Comparison of ENCODE assay signal across 8 cellular contexts in the genomic region with DNA sequence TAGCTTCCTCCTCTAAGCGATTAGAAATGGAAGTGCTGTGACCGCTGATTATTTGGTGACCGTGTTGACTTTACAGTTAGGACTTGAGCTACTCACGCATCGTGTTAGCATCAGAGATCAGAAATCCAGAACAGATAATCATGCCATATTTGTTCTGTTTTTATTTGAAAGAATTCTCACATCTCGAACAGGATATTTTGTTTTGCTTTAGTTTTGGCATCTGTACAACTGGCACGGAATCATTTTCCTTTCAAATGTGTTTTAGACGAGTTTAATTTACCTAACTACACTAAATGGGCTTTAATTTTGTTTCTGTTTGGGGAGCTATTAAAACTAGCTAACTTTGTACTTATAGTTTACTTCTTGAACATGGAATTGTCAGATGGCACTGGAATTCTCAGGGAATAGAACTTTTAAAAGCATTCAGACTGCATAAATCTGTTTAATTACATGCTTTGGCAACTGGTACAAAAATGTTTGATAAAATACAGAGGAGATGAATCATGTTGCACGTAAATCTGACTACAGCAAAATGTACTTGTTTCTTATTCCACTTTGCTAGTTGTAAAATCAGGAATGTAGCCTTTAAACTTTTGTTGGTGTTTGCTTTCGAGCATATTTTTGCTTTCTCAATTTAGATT. TPM values are rescaled to one million over a fixed set of nuclear protein-coding genes. Genes with fewer than 3 reads are reported as not detected.
A peak's percentile ranks its signal among the peaks of the same experiment; 100 is the strongest.
DNase-seq lines count a peak whose midpoint lies in the region; ATAC-seq and TF ChIP-seq lines count a peak whose summit lies in the region.

No MANE protein-coding gene starts in this region.

- TF ChIP-seq CTCF in fibroblast of mammary gland (conservative IDR thresholded peaks at IDR 0.05; ENCODE audit: control insufficient read depth, insufficient read depth, low read depth, low read length) (no peak), sigmoid colon (IDR thresholded peaks at IDR 0.05) (no peak)

- DNase-seq in T-helper 1 cell (no peak), T-helper 17 cell (no peak), fibroblast of mammary gland (ENCODE audit: low read depth) (peak; percentile 57), sigmoid colon (no peak), NCI-H2171 treated with DMSO at 0.1 percent for 48 hours (lab: John Stamatoyannopoulos, UW) (no peak), hippocampal formation (lab: John Stamatoyannopoulos, UW) (no peak)

- ATAC-seq in T-helper 17 cell = no peak
- ATAC-seq in GM18517 (IDR thresholded peaks at IDR 0.05; ENCODE audit: unreplicated experiment) = no peak

- WGBS in sigmoid colon, 2 donors = 3 to 10% methylated on average over 10 of the region's 10 CpGs

- peaks cover 18% of the 10 kb centered on the region for H3K36me3 Mint-ChIP-seq in T-helper 1 cell treated with Interleukin-12 subunit alpha and Interleukin-12 subunit beta and Interleukin-4 antibody, amounts not matched to agents 30 μg/mL and 1 μg/mL, for 36 hours (ENCODE audit: low read depth)
- peaks cover 2% of the 10 kb centered on the region for H3K36me3 Mint-ChIP-seq in T-helper 17 cell (ENCODE audit: low read depth)

- intact Hi-C loops in sigmoid colon (cut with DNase I) = loop anchor here (5.0 to 10.0 kb wide), 3 partner anchors 182 to 1886 kb away; partner anchors contain the start of genes CWC22 and UBE2E3

- no peaks in the 10 kb centered on the region for H3K27me3 ChIP-seq in sigmoid colon

- H3K4me3 Mint-ChIP-seq in T-helper 1 cell treated with Interleukin-12 subunit alpha and Interleukin-12 subunit beta and Interleukin-4 antibody, amounts not matched to agents 30 μg/mL and 1 μg/mL, for 36 hours = peak overlapping the region; percentile 94
- peak overlapping the region; percentile 97 for H3K4me3 Mint-ChIP-seq in T-helper 17 cell

- TF ChIP-seq EP300 in sigmoid colon (IDR thresholded peaks at IDR 0.05) = no peak

- H3K27ac Mint-ChIP-seq in T-helper 1 cell treated with Interleukin-12 subunit alpha and Interleukin-12 subunit beta and Interleukin-4 antibody, amounts not matched to agents 30 μg/mL and 1 μg/mL, for 36 hours = peak overlapping the region; percentile 95
- H3K27ac Mint-ChIP-seq in T-helper 17 cell = peak overlapping the region; percentile 41

- H3K27me3 Mint-ChIP-seq in T-helper 1 cell treated with Interleukin-12 subunit alpha and Interleukin-12 subunit beta and Interleukin-4 antibody, amounts not matched to agents 30 μg/mL and 1 μg/mL, for 36 hours (ENCODE audit: low read depth) = peaks cover 29% of the 10 kb centered on the region
- peaks cover 29% of the 10 kb centered on the region for H3K27me3 Mint-ChIP-seq in T-helper 17 cell

- H3K9me3 ChIP-seq in T-helper 17 cell (ENCODE audit: control insufficient read depth, low read length, poor library complexity, severe bottlenecking) = no peaks in the 10 kb centered on the region
- no peaks in the 10 kb centered on the region for H3K9me3 ChIP-seq in sigmoid colon

- H3K27ac ChIP-seq in sigmoid colon = peak overlapping the region; percentile 94 to 99 (median 96)

- no peaks in the 10 kb centered on the region for H3K9me3 Mint-ChIP-seq in T-helper 1 cell treated with Interleukin-12 subunit alpha and Interleukin-12 subunit beta and Interleukin-4 antibody, amounts not matched to agents 30 μg/mL and 1 μg/mL, for 36 hours

- peaks cover 0 to 56% (median 34%) of the 10 kb centered on the region in 4 donors for H3K4me1 ChIP-seq in sigmoid colon

- peak overlapping the region; percentile 84 for H3K4me3 ChIP-seq in fibroblast of mammary gland (ENCODE audit: control insufficient read depth, low read depth, low read length)
- H3K4me3 ChIP-seq in sigmoid colon = peak overlapping the region; percentile 91 to 98 (median 94)

- no peak for TF ChIP-seq POLR2A in sigmoid colon (IDR thresholded peaks at IDR 0.05)

- H3K4me1 Mint-ChIP-seq in T-helper 1 cell treated with Interleukin-12 subunit alpha and Interleukin-12 subunit beta and Interleukin-4 antibody, amounts not matched to agents 30 μg/mL and 1 μg/mL, for 36 hours (ENCODE audit: low read depth) = peaks cover 36% of the 10 kb centered on the region
- peaks cover 21% of the 10 kb centered on the region for H3K4me1 Mint-ChIP-seq in T-helper 17 cell

- no peaks in the 10 kb centered on the region for H3K36me3 ChIP-seq in sigmoid colon

RNA-seq across cellular contexts. Expression of gene ITPRID2, which starts 1.4 kb away (rescaled TPM):
- 10 to 100 TPM; 32.9 to 77.1 TPM for total RNA-seq in T-helper 17 cell
- total RNA-seq in sigmoid colon = 100 to 1,000 TPM in 1 of 4 donors, 10 to 100 TPM in 3; 70.9 to 129 (median 81.2) TPM
- 100 to 1,000 TPM in 2 of 3 donors, 10 to 100 TPM in 1; 75.7 to 135 (median 116) TPM for polyA plus RNA-seq in sigmoid colon
